16 cellular contexts compared by ENCODE assay signal in the genomic region with DNA sequence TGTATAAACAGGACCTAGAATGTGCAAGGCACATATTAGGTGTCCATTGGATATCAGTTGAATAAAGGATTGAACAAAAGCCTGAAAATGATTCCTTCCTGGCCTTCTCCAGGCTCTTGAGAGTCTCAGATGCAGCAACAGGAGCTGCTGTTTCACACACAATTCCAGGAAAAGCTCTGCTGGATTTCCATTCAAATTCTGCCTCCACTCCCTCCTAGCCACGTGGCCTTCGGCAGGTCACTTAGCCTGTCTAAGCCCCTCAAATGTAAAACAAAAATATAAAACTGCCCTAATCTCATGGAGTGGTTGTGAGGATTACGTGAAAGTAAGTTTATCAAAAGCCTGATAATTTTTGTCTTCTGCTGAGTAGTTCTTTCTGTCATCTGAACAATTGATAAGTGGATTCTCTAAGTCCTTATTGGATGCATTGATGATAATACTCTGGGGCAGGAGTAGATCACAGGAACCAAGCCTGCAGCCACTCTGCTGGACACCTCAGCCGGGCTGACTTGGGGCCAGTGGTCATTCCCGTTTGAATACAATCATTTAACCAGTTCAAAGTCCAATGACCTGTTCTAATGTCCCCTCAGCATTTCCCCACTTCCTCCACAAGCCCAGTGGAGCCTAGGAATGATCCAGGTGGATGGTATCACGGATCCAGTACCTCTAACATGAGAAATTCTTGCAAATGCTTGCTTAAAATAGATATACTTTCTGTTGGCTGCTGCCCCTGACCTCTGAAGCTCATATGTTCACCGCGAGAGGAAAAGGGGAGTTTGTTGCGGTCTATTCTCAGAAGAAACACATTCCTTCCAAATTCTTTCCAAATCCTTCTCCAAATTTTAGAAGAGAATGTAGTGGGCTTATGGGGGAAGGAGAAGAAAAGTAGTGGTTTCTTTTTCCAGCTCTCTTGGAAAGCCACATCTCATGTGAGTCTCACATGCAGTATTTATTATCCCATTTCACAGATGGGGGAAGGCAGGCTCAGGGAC.
"Had no signal": no experiment of that assay in that cellular context is flagged by ENCODE, and none has a peak within 500 bp of the region (broad histone marks: within the 10 kb centered on the region; RNA-seq: fewer than 3 reads in every experiment).

No MANE protein-coding gene starts in this region.

- H3K27ac ChIP-seq: foreskin keratinocyte, psoas muscle, sigmoid colon, uterus had no signal

- H3K4me1 ChIP-seq: foreskin keratinocyte, psoas muscle, sigmoid colon, uterus had no signal

- H3K9me3 ChIP-seq: psoas muscle, sigmoid colon, tibial artery, uterus had no signal

- ATAC-seq: activated CD8-positive, alpha-beta T cell treated with anti-CD3 and anti-CD28 coated beads, Interleukin-2, amount 10 ng/mL, durations not matched to agents 7 days and 5 days; esophagus mucosa; foreskin keratinocyte; psoas muscle; stimulated activated naive B cell treated with anti-CD40 and anti-IgM and Interleukin-4, amounts not matched to agents 10 μg/mL and 1 μg/mL and 100 μg/mL, for 72 hours had no signal

- H3K36me3 Mint-ChIP-seq: activated naive CD8-positive, alpha-beta T cell treated with anti-CD3 and anti-CD28 coated beads for 36 hours; mesothelial cell of epicardium; stimulated activated naive B cell treated with anti-CD40 and anti-IgM and Interleukin-4, amounts not matched to agents 10 μg/mL and 1 μg/mL and 100 μg/mL, for 72 hours had no signal

- H3K4me3 ChIP-seq: lung, psoas muscle, sigmoid colon, tibial artery, uterus had no signal

- DNase-seq: activated B cell treated with CpG ODN at 0.5 μM for 24 hours; activated CD4-positive, alpha-beta T cell treated with anti-CD3 and anti-CD28 coated beads, Interleukin-2, amount 10 ng/mL, durations not matched to agents 24 days and 14 days; activated CD8-positive, alpha-beta memory T cell treated with anti-CD3 and anti-CD28 coated beads, Interleukin-2, amount 50 U/mL, for 48 hours; activated CD8-positive, alpha-beta T cell treated with anti-CD3 and anti-CD28 coated beads, Interleukin-2, amount 10 ng/mL, durations not matched to agents 7 days and 5 days; activated naive CD8-positive, alpha-beta T cell treated with anti-CD3 and anti-CD28 coated beads for 36 hours; foreskin keratinocyte; psoas muscle; sigmoid colon; stimulated activated naive B cell treated with anti-CD40 and anti-IgM and Interleukin-4, amounts not matched to agents 10 μg/mL and 1 μg/mL and 100 μg/mL, for 72 hours; SW 1271; tibial artery; uterus had no signal

- H3K27me3 ChIP-seq: uterus had no signal

- H3K4me1 Mint-ChIP-seq: activated B cell treated with CpG ODN at 0.5 μM for 24 hours; activated CD4-positive, alpha-beta T cell treated with anti-CD3 and anti-CD28 coated beads, Interleukin-2, amount 10 ng/mL, durations not matched to agents 24 days and 14 days; activated naive CD8-positive, alpha-beta T cell treated with anti-CD3 and anti-CD28 coated beads for 36 hours; stimulated activated naive B cell treated with anti-CD40 and anti-IgM and Interleukin-4, amounts not matched to agents 10 μg/mL and 1 μg/mL and 100 μg/mL, for 72 hours had no signal

- H3K4me3 Mint-ChIP-seq: activated B cell treated with CpG ODN at 0.5 μM for 24 hours; activated CD4-positive, alpha-beta T cell treated with anti-CD3 and anti-CD28 coated beads, Interleukin-2, amount 10 ng/mL, durations not matched to agents 24 days and 14 days; activated CD8-positive, alpha-beta T cell treated with anti-CD3 and anti-CD28 coated beads, Interleukin-2, amount 10 ng/mL, durations not matched to agents 7 days and 5 days; activated naive CD8-positive, alpha-beta T cell treated with anti-CD3 and anti-CD28 coated beads for 36 hours; activated T-helper 1 cell treated with anti-CD3 and anti-CD28 coated beads, Interleukin-12 subunit alpha, Interleukin-12 subunit beta, Interleukin-2, Interleukin-4 antibody, amounts not matched to agents 30 ng/mL and 10 ng/mL and 1 ng/mL, durations not matched to agents 14 hours and 24 hours and 36 hours; mesothelial cell of epicardium; stimulated activated naive B cell treated with anti-CD40 and anti-IgM and Interleukin-4, amounts not matched to agents 10 μg/mL and 1 μg/mL and 100 μg/mL, for 72 hours had no signal

- H3K9me3 Mint-ChIP-seq: activated B cell treated with CpG ODN at 0.5 μM for 24 hours; activated CD4-positive, alpha-beta T cell treated with anti-CD3 and anti-CD28 coated beads, Interleukin-2, amount 10 ng/mL, durations not matched to agents 24 days and 14 days; activated naive CD8-positive, alpha-beta T cell treated with anti-CD3 and anti-CD28 coated beads for 36 hours; activated T-helper 1 cell treated with anti-CD3 and anti-CD28 coated beads, Interleukin-12 subunit alpha, Interleukin-12 subunit beta, Interleukin-2, Interleukin-4 antibody, amounts not matched to agents 30 ng/mL and 10 ng/mL and 1 ng/mL, durations not matched to agents 14 hours and 24 hours and 36 hours; mesothelial cell of epicardium had no signal

- H3K36me3 ChIP-seq: sigmoid colon, tibial artery, uterus had no signal

- H3K27ac Mint-ChIP-seq: activated B cell treated with CpG ODN at 0.5 μM for 24 hours; activated CD4-positive, alpha-beta T cell treated with anti-CD3 and anti-CD28 coated beads, Interleukin-2, amount 10 ng/mL, durations not matched to agents 24 days and 14 days; activated CD8-positive, alpha-beta T cell treated with anti-CD3 and anti-CD28 coated beads, Interleukin-2, amount 10 ng/mL, durations not matched to agents 7 days and 5 days; activated naive CD8-positive, alpha-beta T cell treated with anti-CD3 and anti-CD28 coated beads for 36 hours; activated T-helper 1 cell treated with anti-CD3 and anti-CD28 coated beads, Interleukin-12 subunit alpha, Interleukin-12 subunit beta, Interleukin-2, Interleukin-4 antibody, amounts not matched to agents 30 ng/mL and 10 ng/mL and 1 ng/mL, durations not matched to agents 14 hours and 24 hours and 36 hours; mesothelial cell of epicardium; stimulated activated naive B cell treated with anti-CD40 and anti-IgM and Interleukin-4, amounts not matched to agents 10 μg/mL and 1 μg/mL and 100 μg/mL, for 72 hours had no signal
